Comparison of ENCODE assay signal across 1 cellular context in the genomic region with DNA sequence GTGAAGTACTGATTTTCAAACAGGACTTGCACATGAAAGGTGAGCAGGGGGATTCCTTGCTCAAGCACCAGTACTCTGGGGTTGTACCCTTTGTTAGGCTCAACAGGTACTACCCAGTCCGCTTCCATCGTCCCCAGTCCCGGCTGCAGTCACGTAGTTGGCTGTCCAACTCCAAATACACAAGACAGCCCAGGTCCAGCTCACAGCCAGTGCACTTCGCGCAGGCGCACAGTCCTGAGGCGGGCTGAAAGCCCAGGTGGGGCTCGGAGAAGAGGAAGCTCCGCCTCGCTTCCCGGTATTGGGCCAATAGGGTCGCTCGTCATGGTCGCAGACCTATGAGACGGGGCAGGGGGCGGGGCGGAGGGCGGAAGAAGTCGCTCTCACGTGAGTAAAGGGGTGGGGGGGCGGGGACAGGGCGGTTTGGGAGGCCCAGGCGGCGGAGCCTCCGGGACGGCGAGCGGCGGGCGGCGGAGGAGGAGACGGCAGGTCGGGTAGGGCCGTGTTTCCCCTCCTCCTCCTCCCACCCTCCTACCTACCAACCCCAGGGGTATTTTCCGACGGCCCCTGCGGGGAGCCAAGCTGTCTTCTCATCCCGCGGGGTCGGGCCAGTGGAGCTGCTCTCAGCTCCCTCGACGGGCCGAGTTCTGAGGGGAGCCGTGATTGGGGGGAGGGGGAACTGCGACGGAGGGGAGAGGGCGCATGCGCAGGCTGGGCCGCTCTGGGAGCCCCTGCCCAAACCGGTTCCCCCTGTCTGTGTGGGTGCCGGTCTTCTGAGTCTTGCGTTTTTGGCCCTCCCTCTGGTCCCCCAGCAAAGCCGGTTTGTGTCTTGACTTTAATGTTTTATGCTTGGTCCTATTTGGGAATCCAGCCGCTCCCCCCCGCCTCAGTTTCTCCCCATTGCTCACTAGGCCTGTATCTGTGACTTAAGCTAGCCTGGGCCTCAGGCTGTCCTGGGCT.
TF ChIP-seq lines count a peak whose summit lies in the region.

RABGAP1 (plus strand) TSS at position 418 of the 957 bp plus-strand sequence. CDS start 16,040 bp downstream, outside the sequence.

TF ChIP-seq in K562, 482 proteins besides CTCF, POLR2A, EP300 and RAD21 (continued from another document):
- TF ChIP-seq PCBP1 (IDR thresholded peaks at IDR 0.05; ENCODE audit: low read depth, low read length, poor library complexity, severe bottlenecking) (peak; percentile 82), TCF7 (IDR thresholded peaks at IDR 0.05; ENCODE audit: borderline replicate concordance) (peak; percentile 54; the same call in 1 of the 2 replicates), NR2C2 (CRISPR knock-in tag; IDR thresholded peaks at IDR 0.05) (no peak), NR2C2 (tag; IDR thresholded peaks at IDR 0.05) (0 out of 2 replicates have a peak, but pooled peaks have one; percentile 17), HLTF (IDR thresholded peaks at IDR 0.05) (peak; percentile 47; the same call in 1 of the 2 replicates), CBX3 (IDR thresholded peaks at IDR 0.05; ENCODE audit: borderline replicate concordance in 1 of 2, low read length in 2 of 2) (peak; percentile 82 to 99), MYC (IDR thresholded peaks at IDR 0.05; ENCODE audit: low read depth, low read length) (0 out of 2 replicates have a peak, but pooled peaks have one; percentile 9), MYC (CRISPR knock-in tag; IDR thresholded peaks at IDR 0.05; ENCODE audit: borderline replicate concordance, low read depth) (no peak), TRIM28 (IDR thresholded peaks at IDR 0.05) (peak; percentile 100), CBX5 (IDR thresholded peaks at IDR 0.05; ENCODE audit: borderline replicate concordance, low read depth) (peak; percentile 98), ZNF707 (CRISPR knock-in tag; conservative IDR thresholded peaks at IDR 0.05) (no peak)
TF ChIP-seq in K562: peak in this region for 116.
